Comparison of ENCODE assay signal across 2 cellular contexts in the genomic region with DNA sequence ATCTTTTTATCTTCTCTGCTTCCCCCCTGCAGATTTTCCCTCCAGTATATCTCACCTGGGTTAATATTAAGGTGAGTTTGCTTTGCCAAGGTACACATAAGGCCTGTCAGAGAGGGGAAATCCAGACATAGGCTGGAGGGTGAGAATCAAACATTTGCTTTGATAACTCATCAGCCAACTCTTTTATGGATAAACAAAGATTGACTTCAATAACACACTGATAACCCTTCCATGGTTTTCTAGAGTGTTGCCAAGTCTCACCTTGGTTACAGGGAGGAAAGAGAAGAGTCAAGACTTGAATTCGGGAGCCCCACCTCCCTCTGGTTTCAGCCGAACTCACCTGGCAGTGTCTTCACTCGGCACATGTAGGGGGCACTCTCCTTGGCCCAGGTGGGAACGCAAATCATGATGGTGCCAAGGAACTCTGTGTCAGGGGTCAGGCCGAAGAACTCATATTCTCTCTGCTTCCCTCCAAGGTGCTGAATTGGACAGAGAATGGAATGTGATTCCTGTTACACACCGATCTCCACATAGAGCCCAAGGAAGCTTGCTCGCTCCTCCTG.
TF ChIP-seq lines count a peak whose summit lies in the region.

No MANE protein-coding gene starts in this region.

TF ChIP-seq in liver, 16 proteins besides CTCF, POLR2A, EP300 and RAD21:
- TF ChIP-seq RXRA (IDR thresholded peaks at IDR 0.05): peak in 1 of 2 donors; percentile 32
- TF ChIP-seq, protein P1, sequence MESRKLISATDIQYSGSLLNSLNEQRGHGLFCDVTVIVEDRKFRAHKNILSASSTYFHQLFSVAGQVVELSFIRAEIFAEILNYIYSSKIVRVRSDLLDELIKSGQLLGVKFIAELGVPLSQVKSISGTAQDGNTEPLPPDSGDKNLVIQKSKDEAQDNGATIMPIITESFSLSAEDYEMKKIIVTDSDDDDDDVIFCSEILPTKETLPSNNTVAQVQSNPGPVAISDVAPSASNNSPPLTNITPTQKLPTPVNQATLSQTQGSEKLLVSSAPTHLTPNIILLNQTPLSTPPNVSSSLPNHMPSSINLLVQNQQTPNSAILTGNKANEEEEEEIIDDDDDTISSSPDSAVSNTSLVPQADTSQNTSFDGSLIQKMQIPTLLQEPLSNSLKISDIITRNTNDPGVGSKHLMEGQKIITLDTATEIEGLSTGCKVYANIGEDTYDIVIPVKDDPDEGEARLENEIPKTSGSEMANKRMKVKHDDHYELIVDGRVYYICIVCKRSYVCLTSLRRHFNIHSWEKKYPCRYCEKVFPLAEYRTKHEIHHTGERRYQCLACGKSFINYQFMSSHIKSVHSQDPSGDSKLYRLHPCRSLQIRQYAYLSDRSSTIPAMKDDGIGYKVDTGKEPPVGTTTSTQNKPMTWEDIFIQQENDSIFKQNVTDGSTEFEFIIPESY (IDR thresholded peaks at IDR 0.05): no peak
- TF ChIP-seq ATF3 (IDR thresholded peaks at IDR 0.05): no peak
- no peak for TF ChIP-seq YY1 (IDR thresholded peaks at IDR 0.05)
- TF ChIP-seq HNF4G (IDR thresholded peaks at IDR 0.05): no peak
- TF ChIP-seq EGR1 (IDR thresholded peaks at IDR 0.05; ENCODE audit: low read depth in 2 of 2): no peak
- no peak for TF ChIP-seq SP1 (IDR thresholded peaks at IDR 0.05)
- TF ChIP-seq NR2F2 (IDR thresholded peaks at IDR 0.05): no peak
- peak; percentile 63 for TF ChIP-seq REST (IDR thresholded peaks at IDR 0.05)
- TF ChIP-seq GABPA (IDR thresholded peaks at IDR 0.05 in 1 of 2, conservative IDR thresholded peaks at IDR 0.05 in 1 of 2): no peak
- TF ChIP-seq, protein P2, sequence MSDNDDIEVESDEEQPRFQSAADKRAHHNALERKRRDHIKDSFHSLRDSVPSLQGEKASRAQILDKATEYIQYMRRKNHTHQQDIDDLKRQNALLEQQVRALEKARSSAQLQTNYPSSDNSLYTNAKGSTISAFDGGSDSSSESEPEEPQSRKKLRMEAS (IDR thresholded peaks at IDR 0.05): no peak
- TF ChIP-seq TAF1 (conservative IDR thresholded peaks at IDR 0.05): no peak
- peak in 1 of 2 donors; percentile 11 for TF ChIP-seq JUND (IDR thresholded peaks at IDR 0.05)
- TF ChIP-seq FOXA2 (IDR thresholded peaks at IDR 0.05): no peak
- TF ChIP-seq HNF4A (conservative IDR thresholded peaks at IDR 0.05): no peak
- TF ChIP-seq FOXA1 (IDR thresholded peaks at IDR 0.05): no peak

TF ChIP-seq in HepG2, 621 proteins besides CTCF, POLR2A, EP300 and RAD21:
- TF ChIP-seq SRSF4 (IDR thresholded peaks at IDR 0.05; ENCODE audit: low read depth, low read length, poor library complexity, severe bottlenecking) (no peak), KLF13 (CRISPR knock-in tag; IDR thresholded peaks at IDR 0.05) (no peak), GABPB1 (CRISPR knock-in tag; IDR thresholded peaks at IDR 0.05) (no peak), YEATS2 (CRISPR knock-in tag; IDR thresholded peaks at IDR 0.05; ENCODE audit: borderline replicate concordance) (no peak), HMGA1 (CRISPR knock-in tag; conservative IDR thresholded peaks at IDR 0.05) (no peak), ZNF704 (CRISPR knock-in tag; IDR thresholded peaks at IDR 0.05; ENCODE audit: borderline replicate concordance) (no peak), ZMAT3 (CRISPR knock-in tag; conservative IDR thresholded peaks at IDR 0.05) (no peak), ZNF235 (CRISPR knock-in tag; IDR thresholded peaks at IDR 0.05; ENCODE audit: borderline replicate concordance) (no peak), LRRFIP1 (CRISPR knock-in tag; conservative IDR thresholded peaks at IDR 0.05) (no peak), NR1H2 (CRISPR knock-in tag; IDR thresholded peaks at IDR 0.05; ENCODE audit: borderline replicate concordance, low read depth) (no peak)
- TF ChIP-seq, protein P2 (IDR thresholded peaks at IDR 0.05): no peak
- TF ChIP-seq, protein P3, sequence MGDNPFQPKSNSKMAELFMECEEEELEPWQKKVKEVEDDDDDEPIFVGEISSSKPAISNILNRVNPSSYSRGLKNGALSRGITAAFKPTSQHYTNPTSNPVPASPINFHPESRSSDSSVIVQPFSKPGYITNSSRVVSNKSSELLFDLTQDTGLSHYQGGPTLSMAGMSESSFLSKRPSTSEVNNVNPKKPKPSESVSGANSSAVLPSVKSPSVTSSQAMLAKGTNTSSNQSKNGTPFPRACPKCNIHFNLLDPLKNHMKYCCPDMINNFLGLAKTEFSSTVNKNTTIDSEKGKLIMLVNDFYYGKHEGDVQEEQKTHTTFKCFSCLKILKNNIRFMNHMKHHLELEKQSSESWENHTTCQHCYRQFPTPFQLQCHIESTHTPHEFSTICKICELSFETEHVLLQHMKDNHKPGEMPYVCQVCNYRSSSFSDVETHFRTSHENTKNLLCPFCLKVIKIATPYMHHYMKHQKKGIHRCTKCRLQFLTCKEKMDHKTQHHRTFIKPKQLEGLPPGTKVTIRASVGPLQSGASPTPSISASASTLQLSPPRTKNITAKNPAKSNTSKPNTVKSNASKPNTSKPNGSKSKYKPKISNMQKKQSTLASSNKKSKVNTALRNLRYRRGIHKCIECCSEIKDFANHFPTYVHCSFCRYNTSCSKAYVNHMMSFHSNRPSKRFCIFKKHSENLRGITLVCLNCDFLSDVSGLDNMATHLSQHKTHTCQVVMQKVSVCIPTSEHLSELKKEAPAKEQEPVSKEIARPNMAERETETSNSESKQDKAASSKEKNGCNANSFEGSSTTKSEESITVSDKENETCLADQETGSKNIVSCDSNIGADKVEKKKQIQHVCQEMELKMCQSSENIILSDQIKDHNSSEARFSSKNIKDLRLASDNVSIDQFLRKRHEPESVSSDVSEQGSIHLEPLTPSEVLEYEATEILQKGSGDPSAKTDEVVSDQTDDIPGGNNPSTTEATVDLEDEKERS (CRISPR knock-in tag; IDR thresholded peaks at IDR 0.05): no peak
